ENCODE assay signal across 25 cellular contexts in genomic region chr2:214699236-214699635, GRCh38.
A peak's percentile ranks its signal among the peaks of the same experiment; 100 is the strongest.
DNase-seq lines count a peak whose midpoint lies in the region; ATAC-seq, FAIRE-seq and TF ChIP-seq lines count a peak whose summit lies in the region.
"Had no signal": no experiment of that assay in that cellular context is flagged by ENCODE, and none has a peak within 500 bp of the region (broad histone marks: within the 10 kb centered on the region; RNA-seq: fewer than 3 reads in every experiment).

No MANE protein-coding gene starts in this region.

- peaks cover 10% of the 10 kb centered on the region for H3K27me3 Mint-ChIP-seq in activated CD4-positive, alpha-beta T cell treated with anti-CD3 and anti-CD28 coated beads, Interleukin-2, amount 10 ng/mL, durations not matched to agents 7 days and 5 days

- BruUV-seq in mammary epithelial cell (replicated peaks; lab: Mats Ljungman, UMichigan) = no TSS peak

- no peaks in the 10 kb centered on the region for H3K9me3 ChIP-seq in mammary epithelial cell (replicated peaks; ENCODE audit: insufficient read depth, low read length)
- H3K9me3 ChIP-seq in keratinocyte (ENCODE audit: control insufficient read depth, low read depth, low read length) = no peaks in the 10 kb centered on the region
- H3K9me3 ChIP-seq: BLaER1 had no signal

- H3K79me2 ChIP-seq in mammary epithelial cell (ENCODE audit: insufficient read depth, low read length) (no peaks in the 10 kb centered on the region), keratinocyte (ENCODE audit: control insufficient read depth, insufficient read depth, low read length) (no peaks in the 10 kb centered on the region)

- intact Hi-C loops in mammary epithelial cell (cut with micrococcal nuclease) (no loop called here), Right ventricle myocardium inferior (cut with DNase I) (no loop called here)

- DNase-seq in ELR (ENCODE audit: low read depth) (peak; percentile 36), M059J (ENCODE audit: low read depth) (peak; percentile 13), mammary epithelial cell (peak; percentile 48), keratinocyte (ENCODE audit: low read depth, low spot score) (no peak), Right ventricle myocardium inferior (ENCODE audit: missing footprints) (no peak), DMS114 treated with DMSO at 0.1 percent for 48 hours (lab: John Stamatoyannopoulos, UW; ENCODE audit: unreplicated experiment) (no peak)
- DNase-seq in activated CD4-positive, alpha-beta T cell treated with anti-CD3 and anti-CD28 coated beads, Interleukin-2, amount 10 ng/mL, durations not matched to agents 7 days and 5 days = no peak
- DNase-seq: CD4-positive, CD25-positive, alpha-beta regulatory T cell; GDM1; NCI-H1092 treated with DMSO at 0.1 percent for 48 hours; NCI-H1436; NCI-H187 treated with DMSO at 0.1 percent for 48 hours; NCI-H2107; NCI-H446; NCI-H526; NCI-H82; NK-92 treated with Interleukin-12 subunit alpha and Interleukin-12 subunit beta, amount 100 ng/mL, for 24 hours; PC-3; SHP77 treated with DMSO at 0.1 percent for 48 hours had no signal

- H3K4me2 ChIP-seq in mammary epithelial cell (ENCODE audit: insufficient read depth, low read depth, low read length) (peak overlapping the region; percentile 18), keratinocyte (ENCODE audit: control insufficient read depth, extremely low read depth, insufficient read depth, low read depth, low read length) (peak overlapping the region; percentile 1)
- H3K4me2 ChIP-seq: BLaER1 had no signal

- no peak overlapping the region for H3K4me3 ChIP-seq in mammary epithelial cell (replicated peaks in 1 of 3; ENCODE audit: insufficient read depth in 1 of 3, low read depth in 2 of 3, low read length in 3 of 3)
- no peak overlapping the region for H3K4me3 ChIP-seq in keratinocyte (ENCODE audit: control insufficient read depth in 2 of 3, extremely low read depth in 1 of 3, insufficient read depth in 2 of 3, low read depth in 1 of 3, low read length in 3 of 3)
- H3K4me3 ChIP-seq: BLaER1, GM12878 had no signal

- in situ Hi-C loops in mammary epithelial cell (cut with MboI; ENCODE audit: low sequenced_read_pairs in 2 of 2) = no loop called here

- TF ChIP-seq CTCF in mammary epithelial cell (conservative IDR thresholded peaks at IDR 0.05 in 1 of 2, IDR thresholded peaks at IDR 0.05 in 1 of 2; ENCODE audit: extremely low read depth in 1 of 2, insufficient read depth in 1 of 2, low read depth in 1 of 2, low read length in 2 of 2) (no peak), keratinocyte (optimal IDR thresholded peaks at IDR 0.05 in 1 of 3, IDR thresholded peaks at IDR 0.05 in 1 of 3, conservative IDR thresholded peaks at IDR 0.05 in 1 of 3; ENCODE audit: extremely low read depth in 1 of 3, insufficient read depth in 2 of 3, low read length in 3 of 3) (no peak)

- POLR2A ChIA-PET in activated CD4-positive, alpha-beta T cell treated with anti-CD3 and anti-CD28 coated beads, Interleukin-2, amount 10 ng/mL, durations not matched to agents 7 days and 5 days (lab: Charles Lee) = no interaction called here

- no peaks in the 10 kb centered on the region for H3K4me1 Mint-ChIP-seq in activated CD4-positive, alpha-beta T cell treated with anti-CD3 and anti-CD28 coated beads, Interleukin-2, amount 10 ng/mL, durations not matched to agents 7 days and 5 days
- H3K4me1 Mint-ChIP-seq: CD4-positive, CD25-positive, alpha-beta regulatory T cell had no signal

- ATAC-seq in Right ventricle myocardium inferior = no peak
- no peak for ATAC-seq in HG03520 (IDR thresholded peaks at IDR 0.05; ENCODE audit: unreplicated experiment)
- ATAC-seq: GM12878, HCT116, PC-3 had no signal

- peaks cover 5% of the 10 kb centered on the region for H3K4me1 ChIP-seq in mammary epithelial cell (ENCODE audit: insufficient read depth, low read length)
- H3K4me1 ChIP-seq in keratinocyte (ENCODE audit: control insufficient read depth, extremely low read depth, insufficient read depth, low read length) = peaks cover 10% of the 10 kb centered on the region
- H3K4me1 ChIP-seq: BLaER1 had no signal

- H3K9ac ChIP-seq in mammary epithelial cell (ENCODE audit: insufficient read depth, low read length) (no peak overlapping the region), keratinocyte (ENCODE audit: control insufficient read depth, extremely low read depth, insufficient read depth, low read length) (no peak overlapping the region)
- H3K9ac ChIP-seq: BLaER1 had no signal

- no peaks in the 10 kb centered on the region for H4K20me1 ChIP-seq in mammary epithelial cell (ENCODE audit: insufficient read depth, low read length)
- H4K20me1 ChIP-seq in keratinocyte (ENCODE audit: control insufficient read depth, extremely low read depth, insufficient read depth, low read length) = no peaks in the 10 kb centered on the region
- H4K20me1 ChIP-seq: BLaER1 had no signal

- peak overlapping the region; percentile 18 for H2AFZ ChIP-seq in mammary epithelial cell (ENCODE audit: low read depth, low read length)
- H2AFZ ChIP-seq in keratinocyte (ENCODE audit: control insufficient read depth, low read length) = peak overlapping the region; percentile 13

- no peak overlapping the region for H3K27ac Mint-ChIP-seq in activated CD4-positive, alpha-beta T cell treated with anti-CD3 and anti-CD28 coated beads, Interleukin-2, amount 10 ng/mL, durations not matched to agents 7 days and 5 days
- H3K27ac Mint-ChIP-seq: CD4-positive, CD25-positive, alpha-beta regulatory T cell had no signal

- H3K36me3 ChIP-seq in mammary epithelial cell (ENCODE audit: insufficient read depth, low read length) (no peaks in the 10 kb centered on the region), keratinocyte (ENCODE audit: control insufficient read depth in 2 of 2, extremely low read depth in 1 of 2, insufficient read depth in 2 of 2, low read length in 2 of 2) (no peaks in the 10 kb centered on the region)
- H3K36me3 ChIP-seq: BLaER1 had no signal

- H3K36me3 Mint-ChIP-seq in activated CD4-positive, alpha-beta T cell treated with anti-CD3 and anti-CD28 coated beads, Interleukin-2, amount 10 ng/mL, durations not matched to agents 7 days and 5 days (ENCODE audit: low read depth) = no peaks in the 10 kb centered on the region

- no peak overlapping the region for H3K27ac ChIP-seq in mammary epithelial cell (ENCODE audit: insufficient read depth, low read depth, low read length)
- no peak overlapping the region for H3K27ac ChIP-seq in keratinocyte (ENCODE audit: control insufficient read depth, insufficient read depth, low read length)
- H3K27ac ChIP-seq: BLaER1 had no signal

- H3K9me3 Mint-ChIP-seq in activated CD4-positive, alpha-beta T cell treated with anti-CD3 and anti-CD28 coated beads, Interleukin-2, amount 10 ng/mL, durations not matched to agents 7 days and 5 days = peaks cover 6% of the 10 kb centered on the region

- H3K4me3 Mint-ChIP-seq in activated CD4-positive, alpha-beta T cell treated with anti-CD3 and anti-CD28 coated beads, Interleukin-2, amount 10 ng/mL, durations not matched to agents 7 days and 5 days = no peak overlapping the region
- H3K4me3 Mint-ChIP-seq: CD4-positive, CD25-positive, alpha-beta regulatory T cell had no signal

- no peaks in the 10 kb centered on the region for H3K27me3 ChIP-seq in mammary epithelial cell (ENCODE audit: insufficient read depth, low read length)
- no peaks in the 10 kb centered on the region for H3K27me3 ChIP-seq in keratinocyte (ENCODE audit: control insufficient read depth, extremely low read depth, insufficient read depth, low read length)
- H3K27me3 ChIP-seq: BLaER1 had no signal

- 13% methylated on average over 2 of the region's 2 CpGs for WGBS in mammary epithelial cell (ENCODE audit: low coverage, missing lambda C conversion rate)

- peak; percentile 81 for FAIRE-seq in keratinocyte (lab: Jason Lieb, UNC)
- FAIRE-seq: A204.1, GM12878, H1 had no signal

- dilution Hi-C loops in mammary epithelial cell (cut with HindIII; ENCODE audit: low sequenced_read_pairs) = no loop called here
- dilution Hi-C loops in keratinocyte (cut with MboI; ENCODE audit: extremely low pct_ligation_motif_present, low sequenced_read_pairs) = no loop called here

- no peaks in the 10 kb centered on the region for H3K9me1 ChIP-seq in keratinocyte (ENCODE audit: control insufficient read depth, extremely low read depth, insufficient read depth, low read length)

- CTCF ChIA-PET in mammary epithelial cell (lab: Charles Lee; ENCODE audit: low non-redundant PET) = no interaction called here
- CTCF ChIA-PET in activated CD4-positive, alpha-beta T cell treated with anti-CD3 and anti-CD28 coated beads, Interleukin-2, amount 10 ng/mL, durations not matched to agents 7 days and 5 days (lab: Charles Lee) = interaction anchor here (0.6 kb wide), 1 partner anchor 1884 kb away, joined by 4 read pairs; no protein-coding TSS in a partner anchor

Comparison
In these comparisons a context has a peak if more than half of its experiments do, and no peak if none do; other contexts are left out.
1. DNase-seq: peak in ELR (single experiment), M059J (single experiment) and mammary epithelial cell (single experiment); none in keratinocyte (single experiment), activated CD4-positive, alpha-beta T cell treated with anti-CD3 and anti-CD28 coated beads, Interleukin-2, amount 10 ng/mL, durations not matched to agents 7 days and 5 days (single experiment), Right ventricle myocardium inferior (single experiment) and DMS114 treated with DMSO at 0.1 percent for 48 hours (single experiment).